12 cellular contexts compared by ENCODE assay signal in the genomic region with DNA sequence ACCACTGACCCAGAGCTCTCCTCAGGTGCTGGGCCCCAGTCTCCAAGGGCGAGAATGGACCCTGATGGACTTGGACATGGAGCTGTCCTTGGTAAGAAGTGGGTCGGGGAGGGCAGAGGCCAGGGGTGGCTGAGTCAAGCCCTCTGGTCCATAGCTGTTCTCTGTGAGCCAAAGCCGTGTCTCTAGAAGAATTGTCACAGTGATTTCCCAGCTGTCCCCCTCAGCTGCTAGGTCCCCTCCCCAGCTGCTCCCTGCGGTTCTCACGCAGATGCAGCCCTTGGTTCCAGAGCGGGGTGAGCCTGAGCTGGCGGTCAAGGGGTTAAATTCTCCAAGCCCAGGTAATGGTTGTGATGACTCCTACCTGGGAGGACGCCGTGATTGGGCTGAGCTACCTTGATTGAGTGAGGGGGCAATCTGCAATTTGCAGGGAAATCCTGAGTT. TPM values are rescaled to one million over a fixed set of nuclear protein-coding genes. Genes with fewer than 3 reads are reported as not detected.
DNase-seq lines count a peak whose midpoint lies in the region; ATAC-seq and TF ChIP-seq lines count a peak whose summit lies in the region.
"Had no signal": no experiment of that assay in that cellular context is flagged by ENCODE, and none has a peak within 500 bp of the region (broad histone marks: within the 10 kb centered on the region; RNA-seq: fewer than 3 reads in every experiment).

No MANE protein-coding gene starts in this region.

- no peak overlapping the region for H3K27ac Mint-ChIP-seq in progenitor cell of endocrine pancreas
- H3K27ac Mint-ChIP-seq: activated naive CD8-positive, alpha-beta T cell had no signal

- H3K9me3 ChIP-seq in DND-41 (ENCODE audit: insufficient read depth, low read length, severe bottlenecking) = no peaks in the 10 kb centered on the region
- H3K9me3 ChIP-seq in OCI-LY3 (ENCODE audit: insufficient read depth, low read length) = no peaks in the 10 kb centered on the region
- no peaks in the 10 kb centered on the region for H3K9me3 ChIP-seq in gastroesophageal sphincter
- no peaks in the 10 kb centered on the region for H3K9me3 ChIP-seq in Peyer's patch

- no peak for TF ChIP-seq EP300 in gastroesophageal sphincter (IDR thresholded peaks at IDR 0.05)

- no peaks in the 10 kb centered on the region for H3K36me3 ChIP-seq in DND-41 (ENCODE audit: insufficient read depth, low read length)
- peaks cover 10% of the 10 kb centered on the region for H3K36me3 ChIP-seq in OCI-LY3 (replicated peaks; ENCODE audit: low read depth, low read length)
- H3K36me3 ChIP-seq in gastroesophageal sphincter = peaks cover 0 to 19% of the 10 kb centered on the region in 2 donors
- H3K36me3 ChIP-seq in Peyer's patch = no peaks in the 10 kb centered on the region

- ATAC-seq in DND-41 (ENCODE audit: insufficient read depth, low read depth) (no peak), gastroesophageal sphincter (no peak)

- peaks cover 84% of the 10 kb centered on the region for H3K27me3 Mint-ChIP-seq in progenitor cell of endocrine pancreas

- H3K79me2 ChIP-seq in DND-41 (ENCODE audit: insufficient read depth, low read length) (no peaks in the 10 kb centered on the region), OCI-LY3 (ENCODE audit: low read length) (peaks cover 10% of the 10 kb centered on the region; the same call in 1 of the 2 replicates)

- H3K4me1 ChIP-seq in DND-41 (ENCODE audit: insufficient read depth, low read length) = peaks cover 23% of the 10 kb centered on the region
- H3K4me1 ChIP-seq in OCI-LY3 (ENCODE audit: low read length) = peaks cover 63% of the 10 kb centered on the region
- H3K4me1 ChIP-seq in gastroesophageal sphincter = peaks cover 2 to 99% (median 43%) of the 10 kb centered on the region in 3 donors
- H3K4me1 ChIP-seq in Peyer's patch = peaks cover 12 to 54% (median 37%) of the 10 kb centered on the region in 4 donors

- H3K9ac ChIP-seq in DND-41 (ENCODE audit: low read depth, low read length) (peak overlapping the region; percentile 45; the same call in 1 of the 2 replicates), OCI-LY3 (ENCODE audit: low read length) (no peak overlapping the region; the same call in 1 of the 2 replicates)

- H2AFZ ChIP-seq in DND-41 (ENCODE audit: low read depth, low read length) (no peak overlapping the region), OCI-LY3 (ENCODE audit: low read depth, low read length) (no peak overlapping the region)

- H3K27ac ChIP-seq in DND-41 (ENCODE audit: low read length) (no peak overlapping the region), OCI-LY3 (ENCODE audit: low read length) (peak overlapping the region; percentile 88; the same call in 1 of the 2 replicates), gastroesophageal sphincter (peak overlapping the region; percentile 76 to 97 (median 95)), Peyer's patch (peak overlapping the region in 1 of 4 donors; percentile 52)

- H3K9me3 Mint-ChIP-seq in progenitor cell of endocrine pancreas (ENCODE audit: low read depth) = no peaks in the 10 kb centered on the region
- H3K9me3 Mint-ChIP-seq: activated CD8-positive, alpha-beta T cell treated with anti-CD3 and anti-CD28 coated beads for 36 hours; stimulated activated naive B cell treated with anti-CD40 and anti-IgM and Interleukin-4, amounts not matched to agents 10 μg/mL and 1 μg/mL and 100 μg/mL, for 72 hours had no signal

- H3K4me1 Mint-ChIP-seq in progenitor cell of endocrine pancreas (ENCODE audit: low read depth) = peaks cover 20% of the 10 kb centered on the region

- H3K36me3 Mint-ChIP-seq in progenitor cell of endocrine pancreas (ENCODE audit: insufficient read depth) = no peaks in the 10 kb centered on the region
- H3K36me3 Mint-ChIP-seq: stimulated activated naive B cell treated with anti-CD40 and anti-IgM and Interleukin-4, amounts not matched to agents 10 μg/mL and 1 μg/mL and 100 μg/mL, for 72 hours had no signal

- H4K20me1 ChIP-seq in DND-41 (ENCODE audit: insufficient read depth, low read length) (peaks cover 10% of the 10 kb centered on the region), OCI-LY3 (ENCODE audit: insufficient read depth, low read length) (no peaks in the 10 kb centered on the region)

- H3K4me3 Mint-ChIP-seq in progenitor cell of endocrine pancreas (ENCODE audit: low read depth) = peak overlapping the region; percentile 21

- TF ChIP-seq CTCF in DND-41 (IDR thresholded peaks at IDR 0.05; ENCODE audit: borderline replicate concordance, extremely low read depth, low read length, poor library complexity, severe bottlenecking) = no peak
- TF ChIP-seq CTCF in OCI-LY3 (IDR thresholded peaks at IDR 0.05; ENCODE audit: low read depth, low read length) = no peak
- TF ChIP-seq CTCF in gastroesophageal sphincter (IDR thresholded peaks at IDR 0.05) = no peak
- no peak for TF ChIP-seq CTCF in progenitor cell of endocrine pancreas (IDR thresholded peaks at IDR 0.05; ENCODE audit: unreplicated experiment)
- no peak for TF ChIP-seq CTCF in Peyer's patch (IDR thresholded peaks at IDR 0.05)

- DNase-seq in DND-41 (no peak), progenitor cell of endocrine pancreas (ENCODE audit: low spot score, unreplicated experiment) (no peak), nucleus accumbens (lab: John Stamatoyannopoulos, UW) (no peak), Peyer's patch (no peak), DMS79 (lab: John Stamatoyannopoulos, UW) (no peak)
- no peak for DNase-seq in activated CD4-positive, alpha-beta T cell treated with anti-CD3 and anti-CD28 coated beads for 4 hours
- DNase-seq: stimulated activated CD4-positive, alpha-beta T cell treated with anti-CD3 and anti-CD28 coated beads, Interleukin-1b, Interleukin-23, amount 100 ng/mL, for 48 hours; stimulated activated naive B cell treated with anti-CD40 and anti-IgM and Interleukin-4, amounts not matched to agents 10 μg/mL and 1 μg/mL and 100 μg/mL, for 72 hours had no signal

- TF ChIP-seq POLR2A in gastroesophageal sphincter (IDR thresholded peaks at IDR 0.05) (no peak), Peyer's patch (IDR thresholded peaks at IDR 0.05) (no peak)

- H3K27me3 ChIP-seq in DND-41 (ENCODE audit: insufficient read depth, low read length, poor library complexity) (peaks cover under 1% of the 10 kb centered on the region), OCI-LY3 (ENCODE audit: low read depth, low read length) (no peaks in the 10 kb centered on the region), gastroesophageal sphincter (peaks cover 17% of the 10 kb centered on the region), Peyer's patch (peaks cover 0 to 3% of the 10 kb centered on the region in 2 donors)

- H3K4me3 ChIP-seq in DND-41 (ENCODE audit: low read depth in 1 of 2, low read length in 2 of 2) = no peak overlapping the region; a peak in 1 of 4 replicates
- H3K4me3 ChIP-seq in OCI-LY3 (ENCODE audit: low read length) = peak overlapping the region; percentile 71; the same call in 1 of the 2 replicates
- no peak overlapping the region for H3K4me3 ChIP-seq in gastroesophageal sphincter
- no peak overlapping the region for H3K4me3 ChIP-seq in Peyer's patch

- WGBS in gastroesophageal sphincter (ENCODE audit: low coverage in 1 of 2), 2 donors = no CpG with 5 or more reads among the region's 9 CpGs

- H3K4me2 ChIP-seq in DND-41 (ENCODE audit: insufficient read depth, low read length) (peak overlapping the region; percentile 63), OCI-LY3 (ENCODE audit: low read length) (peak overlapping the region; percentile 90)

RNA-seq across cellular contexts. Expression of gene NOL3, which starts 1.3 kb away (rescaled TPM):
- total RNA-seq in gastroesophageal sphincter = 10 to 100 TPM; 23.0 to 78.9 (median 49.9) TPM
- total RNA-seq in progenitor cell of endocrine pancreas = 9.4 and 12.7 TPM in 2 replicates
- 10 to 100 TPM; 24.4 to 65.2 (median 34.1) TPM for total RNA-seq in Peyer's patch

RNA-seq across cellular contexts. Expression of gene HSF4, which starts 4.5 kb away (rescaled TPM):
- total RNA-seq in gastroesophageal sphincter (100 to 1,000 TPM in 1 of 4 donors, 10 to 100 TPM in 2, 1 to 10 TPM in 1; 7.7 to 110 (median 59.4) TPM), progenitor cell of endocrine pancreas (2.2 and 6.8 TPM in 2 replicates), Peyer's patch (100 to 1,000 TPM in 1 of 4 donors, 10 to 100 TPM in 3; 15.6 to 140 (median 69.8) TPM)

RNA-seq across cellular contexts. Expression of gene FBXL8, which starts 9.3 kb away (rescaled TPM):
- total RNA-seq in gastroesophageal sphincter (10 to 100 TPM in 3 of 4 donors, 1 to 10 TPM in 1; 6.9 to 18.8 (median 14.2) TPM), progenitor cell of endocrine pancreas (1.7 and 2.1 TPM in 2 replicates), Peyer's patch (10 to 100 TPM; 19.6 to 57.1 (median 35.1) TPM)

RNA-seq across cellular contexts. Expression of gene TRADD, which starts 9.3 kb away (rescaled TPM):
- total RNA-seq in gastroesophageal sphincter = 10 to 100 TPM; 26.1 to 39.7 (median 28.9) TPM
- total RNA-seq in progenitor cell of endocrine pancreas = 5.6 and 6.6 TPM in 2 replicates
- total RNA-seq in Peyer's patch = 10 to 100 TPM; 23.5 to 52.0 (median 32.0) TPM

RNA-seq across cellular contexts. Expression of gene MATCAP1, which starts 14.7 kb away (rescaled TPM):
- total RNA-seq in gastroesophageal sphincter (10 to 100 TPM in 2 of 4 donors, 1 to 10 TPM in 2; 6.7 to 37.4 (median 19.2) TPM), progenitor cell of endocrine pancreas (137 and 145 TPM in 2 replicates), Peyer's patch (10 to 100 TPM; 20.8 to 57.8 (median 42.3) TPM)
